Comparison of ENCODE assay signal across 23 cellular contexts in genomic region chr4:96003941-96004340, GRCh38.
DNase-seq lines count a peak whose midpoint lies in the region; ATAC-seq and TF ChIP-seq lines count a peak whose summit lies in the region.
"Had no signal": no experiment of that assay in that cellular context is flagged by ENCODE, and none has a peak within 500 bp of the region (broad histone marks: within the 10 kb centered on the region; RNA-seq: fewer than 3 reads in every experiment).

No MANE protein-coding gene starts in this region.

- no peak overlapping the region for H3K23ac ChIP-seq in trophoblast cell (ENCODE audit: low read length)

- H3K36me3 ChIP-seq in esophagus squamous epithelium (no peaks in the 10 kb centered on the region), trophoblast cell (ENCODE audit: control insufficient read depth in 1 of 2, insufficient read depth in 2 of 2, low read length in 2 of 2) (no peaks in the 10 kb centered on the region)
- H3K36me3 ChIP-seq: ascending aorta, gastrocnemius medialis, neutrophil, upper lobe of right lung had no signal

- no peaks in the 10 kb centered on the region for H3K36me3 Mint-ChIP-seq in neural crest cell (ENCODE audit: low read depth)

- no peak overlapping the region for H4K91ac ChIP-seq in trophoblast cell (ENCODE audit: low read depth, low read length)

- no peak overlapping the region for H3K4me3 Mint-ChIP-seq in neural crest cell

- no peak overlapping the region for H3K4ac ChIP-seq in trophoblast cell (ENCODE audit: low read depth, low read length)

- no peaks in the 10 kb centered on the region for H3K79me1 ChIP-seq in trophoblast cell (ENCODE audit: low read length)

- no peak overlapping the region for H2AFZ ChIP-seq in trophoblast cell (ENCODE audit: insufficient read depth, low read length, poor library complexity)

- TF ChIP-seq CTCF in neural crest cell (conservative IDR thresholded peaks at IDR 0.05) (no peak), esophagus squamous epithelium (IDR thresholded peaks at IDR 0.05) (no peak)

- H3K4me1 Mint-ChIP-seq in neural crest cell: peaks cover 19% of the 10 kb centered on the region

- ATAC-seq in GM18868 (IDR thresholded peaks at IDR 0.05; ENCODE audit: unreplicated experiment): no peak
- ATAC-seq: gastrocnemius medialis, left colon, psoas muscle, sciatic nerve, upper lobe of right lung had no signal

- peak overlapping the region; percentile 93 for H3K27ac Mint-ChIP-seq in neural crest cell (ENCODE audit: unreplicated experiment)

- no peak overlapping the region for H2AK5ac ChIP-seq in trophoblast cell (ENCODE audit: low read length)

- peak overlapping the region; percentile 70 for H3K27ac ChIP-seq in temporal lobe (ENCODE audit: low read depth, low read length)
- no peak overlapping the region for H3K27ac ChIP-seq in esophagus squamous epithelium
- no peak overlapping the region for H3K27ac ChIP-seq in trophoblast cell (ENCODE audit: low read depth, low read length)
- H3K27ac ChIP-seq: ascending aorta, gastrocnemius medialis, neutrophil, psoas muscle, SK-N-MC, upper lobe of right lung had no signal

- H2BK12ac ChIP-seq in trophoblast cell (ENCODE audit: low read length): no peak overlapping the region

- H3K27me3 Mint-ChIP-seq in neural crest cell (ENCODE audit: low read depth): no peaks in the 10 kb centered on the region

- DNase-seq in SK-N-DZ (ENCODE audit: low spot score): peak; percentile 21
- peak; percentile 32 for DNase-seq in globus pallidus (ENCODE audit: low spot score)
- DNase-seq in neural crest cell (ENCODE audit: low read depth, low spot score): no peak
- no peak for DNase-seq in NCI-H510A (lab: John Stamatoyannopoulos, UW)
- no peak for DNase-seq in esophagus squamous epithelium (lab: John Stamatoyannopoulos, UW)
- DNase-seq in trophoblast cell: no peak
- DNase-seq: activated T-cell treated with anti-CD3 and anti-CD28 coated beads, Interleukin-2, amount 50 U/mL, for 48 hours; cortex of kidney; gastrocnemius medialis; left colon; NCI-H1048; NCI-H1694; NCI-H82; psoas muscle; RPMI8226; stimulated activated CD4-positive, alpha-beta T cell treated with anti-CD3 and anti-CD28 coated beads, Interleukin-4, amount 100 ng/mL, for 1 hour; upper lobe of right lung had no signal

- H3K14ac ChIP-seq in trophoblast cell (ENCODE audit: low read length): no peak overlapping the region

- no peak for TF ChIP-seq POLR2A in esophagus squamous epithelium (IDR thresholded peaks at IDR 0.05)

- no peaks in the 10 kb centered on the region for H3K79me2 ChIP-seq in trophoblast cell (ENCODE audit: control insufficient read depth, insufficient read depth, low read length, poor library complexity)

- no peak overlapping the region for H3K4me3 ChIP-seq in esophagus squamous epithelium
- no peak overlapping the region for H3K4me3 ChIP-seq in trophoblast cell (ENCODE audit: low read depth, low read length)
- H3K4me3 ChIP-seq: ascending aorta, gastrocnemius medialis, psoas muscle, SK-N-MC, upper lobe of right lung had no signal

- no peaks in the 10 kb centered on the region for H3K4me1 ChIP-seq in esophagus squamous epithelium
- H3K4me1 ChIP-seq in trophoblast cell (ENCODE audit: control insufficient read depth in 1 of 2, insufficient read depth in 2 of 2, low read length in 2 of 2): no peaks in the 10 kb centered on the region
- H3K4me1 ChIP-seq: ascending aorta, gastrocnemius medialis, psoas muscle, upper lobe of right lung had no signal

- no peak overlapping the region for H3K9ac ChIP-seq in trophoblast cell (ENCODE audit: low read length)

- no peak overlapping the region for H3K4me2 ChIP-seq in trophoblast cell (ENCODE audit: low read length)

- H2BK120ac ChIP-seq in trophoblast cell (ENCODE audit: insufficient read depth, low read length, poor library complexity): no peak overlapping the region

- no peak overlapping the region for H4K12ac ChIP-seq in trophoblast cell (ENCODE audit: low read depth, low read length)

- intact Hi-C loops in esophagus squamous epithelium (cut with DNase I): no loop called here

- no peak overlapping the region for H3K18ac ChIP-seq in trophoblast cell (ENCODE audit: low read length)

- H3K9me3 ChIP-seq in esophagus squamous epithelium: no peaks in the 10 kb centered on the region
- H3K9me3 ChIP-seq in trophoblast cell (ENCODE audit: insufficient read depth, low read depth, low read length): no peaks in the 10 kb centered on the region
- H3K9me3 ChIP-seq: ascending aorta, gastrocnemius medialis, neutrophil, psoas muscle, upper lobe of right lung had no signal

- no peak overlapping the region for H2BK5ac ChIP-seq in trophoblast cell (ENCODE audit: low read depth, low read length, poor library complexity)

- H3K27me3 ChIP-seq in esophagus squamous epithelium (no peaks in the 10 kb centered on the region), trophoblast cell (ENCODE audit: insufficient read depth, low read length) (no peaks in the 10 kb centered on the region)
- H3K27me3 ChIP-seq: ascending aorta, gastrocnemius medialis, neutrophil, upper lobe of right lung had no signal

- H3K9me3 Mint-ChIP-seq in neural crest cell: peaks cover 3% of the 10 kb centered on the region

- no peak overlapping the region for H4K8ac ChIP-seq in trophoblast cell (ENCODE audit: low read depth, low read length)

- 24 to 31% methylated on average over 3 of the region's 3 CpGs for WGBS in esophagus squamous epithelium, 2 donors
- no CpG with 5 or more reads among the region's 3 CpGs for WGBS in trophoblast cell (ENCODE audit: extremely low coverage, insufficient coverage, insufficient read length)

Comparison
In these comparisons a context has a peak if more than half of its experiments do, and no peak if none do; other contexts are left out.
1. DNase-seq: peak in SK-N-DZ (single experiment) and globus pallidus (single experiment); none in neural crest cell (single experiment), NCI-H510A (single experiment), esophagus squamous epithelium (single experiment) and trophoblast cell (0 of 2).